Comparison of ENCODE assay signal across 8 cellular contexts in the genomic region with DNA sequence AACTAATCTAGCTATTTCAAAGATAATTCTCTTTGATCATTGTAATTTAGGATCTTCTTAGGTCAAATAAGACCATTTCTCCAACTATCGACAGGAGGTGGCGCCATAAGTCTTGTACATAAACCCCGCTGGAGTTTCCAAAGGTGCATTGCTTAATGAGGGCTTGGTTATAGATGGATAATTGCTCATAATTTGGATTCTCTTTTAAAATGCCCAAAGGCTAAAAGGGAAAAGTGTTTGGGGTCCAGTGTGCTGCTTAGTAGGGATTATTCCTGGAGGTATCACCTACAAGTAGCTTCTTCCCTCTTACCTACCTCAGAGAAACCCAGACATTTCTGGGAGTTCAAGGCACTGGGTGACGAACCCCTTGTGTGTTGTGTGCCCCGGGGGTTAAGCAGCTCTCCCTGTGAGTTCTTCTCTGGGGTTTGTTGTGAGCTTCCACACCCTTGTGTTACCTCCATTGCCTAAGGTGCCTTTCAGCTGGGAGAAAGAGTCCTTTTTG.
DNase-seq lines count a peak whose midpoint lies in the region; ATAC-seq and TF ChIP-seq lines count a peak whose summit lies in the region.

No MANE protein-coding gene starts in this region.

- intact Hi-C loops in left colon (cut with DNase I, micrococcal nuclease): loop anchor here in 1 of 2 donors (2.0 kb wide), 1 partner anchor 417 kb away; no protein-coding TSS in a partner anchor

- CTCF ChIA-PET in AG04450 (lab: Charles Lee): interaction anchor here (0.6 to 3.4 kb wide), 68 partner anchors 8 to 1888 kb away, joined by 3 to 98 read pairs (median 6); a partner anchor contains a TSS

- H3K27ac ChIP-seq in AG04450 (ENCODE audit: low read depth, low read length): peak overlapping the region; percentile 47

- peak; percentile 50 for ATAC-seq in GM18867 (IDR thresholded peaks at IDR 0.05; ENCODE audit: unreplicated experiment)
- peak; percentile 59 for ATAC-seq in HG03175 (IDR thresholded peaks at IDR 0.05; ENCODE audit: unreplicated experiment)
- ATAC-seq in activated CD4-positive, CD25-positive, alpha-beta regulatory T cell treated with anti-CD3 and anti-CD28 coated beads, Interleukin-2, amount 50 U/mL, for 24 hours: peak; percentile 59 to 67
- ATAC-seq in left colon: peak; percentile 73

- no peaks in the 10 kb centered on the region for H3K9me3 ChIP-seq in AG04450 (ENCODE audit: control insufficient read depth, insufficient read depth, low read length)

- H3K27me3 ChIP-seq in AG04450 (ENCODE audit: control insufficient read depth, insufficient read depth, low read length): no peaks in the 10 kb centered on the region

- H3K4me3 ChIP-seq in AG04450 (ENCODE audit: low read depth, low read length): peak overlapping the region; percentile 73

- TF ChIP-seq CTCF in AG04450 (IDR thresholded peaks at IDR 0.05; ENCODE audit: low read depth, low read length): peak; percentile 71

- POLR2A ChIA-PET in AG04450 (lab: Yijun Ruan, JAX): interaction anchor here (1.0 kb wide), 1 partner anchor 76 kb away, joined by 3 read pairs; a partner anchor contains a TSS

- DNase-seq in AG04450 (ENCODE audit: low read depth, low spot score): peak; percentile 76
- DNase-seq in NCI-H345 (lab: John Stamatoyannopoulos, UW): peak; percentile 78
- DNase-seq in cerebellar nuclear complex (lab: John Stamatoyannopoulos, UW): peak; percentile 28 to 71
- peak; percentile 81 to 92 for DNase-seq in left colon
- peak; percentile 76 for DNase-seq in stimulated activated CD4-positive, alpha-beta T cell treated with anti-CD3 and anti-CD28 coated beads, Interleukin-2, amount 100 ng/mL, for 4 hours (ENCODE audit: low read depth)

Comparison
In these comparisons a context has a peak if more than half of its experiments do, and no peak if none do; other contexts are left out.
1. Peak in every context shown above with its lines: DNase-seq, ATAC-seq, H3K4me3 ChIP-seq and H3K27ac ChIP-seq.